20 cellular contexts compared by ENCODE assay signal in the genomic region with DNA sequence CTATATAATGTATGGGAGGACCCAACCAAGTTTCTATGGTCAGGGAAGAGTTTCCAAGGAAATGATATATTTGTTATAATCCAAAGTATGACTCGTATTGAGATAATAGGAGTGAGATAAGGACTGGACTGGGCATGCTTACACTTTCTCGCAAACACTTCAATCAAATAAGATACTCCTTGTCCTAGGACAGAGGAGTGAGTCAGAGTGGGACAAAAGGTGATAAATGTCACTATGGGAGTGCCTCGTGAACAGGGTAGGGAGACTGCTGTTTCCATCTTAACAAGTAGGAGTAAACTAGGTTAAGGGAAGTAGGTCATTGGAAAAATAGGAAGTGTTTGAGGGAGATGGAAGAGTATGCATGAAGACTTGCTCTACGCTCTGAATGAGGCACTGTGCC.
"Had no signal": no experiment of that assay in that cellular context is flagged by ENCODE, and none has a peak within 500 bp of the region (broad histone marks: within the 10 kb centered on the region; RNA-seq: fewer than 3 reads in every experiment).

No MANE protein-coding gene starts in this region.

- H3K9me3 Mint-ChIP-seq: activated T-helper 1 cell treated with anti-CD3 and anti-CD28 coated beads, Interleukin-12 subunit alpha, Interleukin-12 subunit beta, Interleukin-2, Interleukin-4 antibody, amounts not matched to agents 30 ng/mL and 10 ng/mL and 1 ng/mL, durations not matched to agents 14 hours and 24 hours and 36 hours had no signal

- H3K4me3 Mint-ChIP-seq: activated naive CD8-positive, alpha-beta T cell; activated T-helper 1 cell treated with anti-CD3 and anti-CD28 coated beads, Interleukin-12 subunit alpha, Interleukin-12 subunit beta, Interleukin-2, Interleukin-4 antibody, amounts not matched to agents 30 ng/mL and 10 ng/mL and 1 ng/mL, durations not matched to agents 14 hours and 24 hours and 36 hours; dendritic cell treated with granulocyte-macrophage colony-stimulating factor and Interleukin-4, amounts not matched to agents 40 ng/mL and 50 ng/mL, for 4 days had no signal

- H3K4me3 ChIP-seq: lung, tibial artery, vagina had no signal

- H3K27ac Mint-ChIP-seq: activated naive CD8-positive, alpha-beta T cell; activated T-helper 1 cell treated with anti-CD3 and anti-CD28 coated beads, Interleukin-12 subunit alpha, Interleukin-12 subunit beta, Interleukin-2, Interleukin-4 antibody, amounts not matched to agents 30 ng/mL and 10 ng/mL and 1 ng/mL, durations not matched to agents 14 hours and 24 hours and 36 hours; dendritic cell treated with granulocyte-macrophage colony-stimulating factor and Interleukin-4, amounts not matched to agents 40 ng/mL and 50 ng/mL, for 4 days; progenitor cell of endocrine pancreas had no signal

- H3K4me1 ChIP-seq: tibial artery, vagina had no signal

- DNase-seq: activated CD4-positive, alpha-beta T cell treated with anti-CD3 and anti-CD28 coated beads, Interleukin-2, amount 50 U/mL, for 4 hours; activated gamma-delta T cell treated with Interleukin-2 at 50 U/mL for 16 hours; amygdala; effector memory CD4-positive, alpha-beta T cell; foreskin fibroblast; hippocampal formation; islet precursor cell; midbrain; stimulated activated CD4-positive, alpha-beta T cell treated with anti-CD3 and anti-CD28 coated beads, Interleukin-12 subunit alpha, Interleukin-12 subunit beta, amount 100 ng/mL, for 4 hours; stimulated activated CD4-positive, alpha-beta T cell treated with anti-CD3 and anti-CD28 coated beads, Interleukin-1b, Interleukin-23, amount 100 ng/mL, for 48 hours; stimulated activated CD8-positive, alpha-beta memory T cell treated with anti-CD3 and anti-CD28 coated beads, Interleukin-4, amount 100 ng/mL, for 48 hours; stimulated activated naive CD4-positive, alpha-beta T cell; T-helper 2 cell; tibial artery had no signal

- H3K36me3 Mint-ChIP-seq: activated naive CD8-positive, alpha-beta T cell had no signal

- H3K36me3 ChIP-seq: tibial artery, vagina had no signal

- H3K27ac ChIP-seq: tibial artery, vagina had no signal

- H3K27me3 ChIP-seq: tibial artery, vagina had no signal

- H3K27me3 Mint-ChIP-seq: dendritic cell treated with granulocyte-macrophage colony-stimulating factor and Interleukin-4, amounts not matched to agents 40 ng/mL and 50 ng/mL, for 4 days; progenitor cell of endocrine pancreas had no signal
